In the genomic region with DNA sequence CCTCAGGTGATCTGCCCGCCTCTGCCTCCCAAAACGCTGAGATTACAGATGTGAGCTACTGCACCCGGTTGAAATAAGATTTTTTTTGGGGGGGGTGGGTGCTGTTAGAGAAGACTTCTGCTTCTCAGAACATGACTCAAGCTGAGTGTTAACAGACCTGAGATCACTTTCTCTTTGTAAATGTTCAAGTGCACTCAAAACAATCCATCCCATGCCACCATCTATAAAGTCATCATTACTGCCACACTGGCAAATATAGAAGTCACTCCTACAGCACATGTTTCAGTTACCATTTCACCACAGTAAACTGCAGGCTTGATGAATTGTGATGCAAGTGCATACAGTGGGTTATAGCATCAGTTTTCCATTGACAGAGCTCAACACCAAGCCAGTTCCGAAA, we compare ENCODE assay signal across 26 cellular contexts. TPM values are rescaled to one million over a fixed set of nuclear protein-coding genes. Genes with fewer than 3 reads are reported as not detected.
DNase-seq lines count a peak whose midpoint lies in the region; ATAC-seq lines count a peak whose summit lies in the region.
"Had no signal": no experiment of that assay in that cellular context is flagged by ENCODE, and none has a peak within 500 bp of the region (broad histone marks: within the 10 kb centered on the region; RNA-seq: fewer than 3 reads in every experiment).

No MANE protein-coding gene starts in this region.

- no peak for DNase-seq in activated CD4-positive, CD25-positive, alpha-beta regulatory T cell treated with anti-CD3 and anti-CD28 coated beads, Interleukin-2, amount 50 U/mL, for 72 hours
- DNase-seq in activated T-cell treated with anti-CD3 and anti-CD28 coated beads, Interleukin-2, amount 50 U/mL, for 4 hours = no peak
- DNase-seq in activated T-cell treated with anti-CD3 and anti-CD28 coated beads, Interleukin-2, amount 50 U/mL, for 1 hour = no peak
- DNase-seq in stimulated activated CD4-positive, alpha-beta T cell treated with anti-CD3 and anti-CD28 coated beads, Interleukin-1b, Interleukin-23, amount 100 ng/mL, for 48 hours = peak; percentile 26
- DNase-seq in stimulated activated CD4-positive, alpha-beta T cell treated with anti-CD3 and anti-CD28 coated beads, Interleukin-4, amount 100 ng/mL, for 4 hours = no peak
- DNase-seq in medulla oblongata (ENCODE audit: extremely low spot score) = no peak
- DNase-seq: CD8-positive, alpha-beta memory T cell; DMS 273 treated with DMSO at 0.1 percent for 48 hours; DMS79; EL; GDM1; KBM-7; MV-4-11; NCI-H1105 treated with DMSO at 0.1 percent for 48 hours; NCI-H146; NCI-H1930; NCI-H446; NCI-H524 treated with DMSO at 0.1 percent for 48 hours; NCI-H774 had no signal

- peak; percentile 41 to 51 for ATAC-seq in activated CD4-positive, CD25-positive, alpha-beta regulatory T cell treated with anti-CD3 and anti-CD28 coated beads, Interleukin-2, amount 50 U/mL, for 24 hours
- ATAC-seq in activated T-cell treated with anti-CD3 and anti-CD28 coated beads, Interleukin-2, amount 50 U/mL, for 4 hours = peak; percentile 65 to 79
- ATAC-seq: GM12878, HCT116 had no signal

- no peaks in the 10 kb centered on the region for H3K27me3 Mint-ChIP-seq in activated T-cell treated with anti-CD3 and anti-CD28 coated beads, Interleukin-2, amount 50 U/mL, for 4 hours (ENCODE audit: low read depth)
- H3K27me3 Mint-ChIP-seq: B cell had no signal

- no peaks in the 10 kb centered on the region for H3K9me3 Mint-ChIP-seq in activated T-cell treated with anti-CD3 and anti-CD28 coated beads, Interleukin-2, amount 50 U/mL, for 4 hours
- H3K9me3 Mint-ChIP-seq: CD8-positive, alpha-beta memory T cell had no signal

- peaks cover under 1% of the 10 kb centered on the region for H3K36me3 Mint-ChIP-seq in activated T-cell treated with anti-CD3 and anti-CD28 coated beads, Interleukin-2, amount 50 U/mL, for 4 hours (ENCODE audit: insufficient read depth)

- H3K4me1 Mint-ChIP-seq in activated T-cell treated with anti-CD3 and anti-CD28 coated beads, Interleukin-2, amount 50 U/mL, for 4 hours (ENCODE audit: low read depth) = peaks cover 29% of the 10 kb centered on the region

- H3K4me3 Mint-ChIP-seq in activated T-cell treated with anti-CD3 and anti-CD28 coated beads, Interleukin-2, amount 50 U/mL, for 4 hours = no peak overlapping the region
- H3K4me3 Mint-ChIP-seq: B cell; CD8-positive, alpha-beta memory T cell had no signal

RNA-seq across cellular contexts. Expression of gene VPS16, which starts 9.0 kb away (rescaled TPM):
- 10 to 100 TPM; 39.9 to 42.4 (median 41.6) TPM for total RNA-seq in activated T-cell treated with anti-CD3 and anti-CD28 coated beads, Interleukin-2, amount 50 U/mL, for 4 hours

RNA-seq across cellular contexts. Expression of gene PCED1A, which starts 9.1 kb away (rescaled TPM):
- total RNA-seq in activated T-cell treated with anti-CD3 and anti-CD28 coated beads, Interleukin-2, amount 50 U/mL, for 4 hours = 10 to 100 TPM; 12.1 to 16.8 (median 12.9) TPM

RNA-seq across cellular contexts. Expression of gene PTPRA, which starts 23.8 kb away (rescaled TPM):
- total RNA-seq in activated T-cell treated with anti-CD3 and anti-CD28 coated beads, Interleukin-2, amount 50 U/mL, for 4 hours = 10 to 100 TPM; 28.2 to 34.5 (median 32.3) TPM

RNA-seq across cellular contexts. Expression of gene TMEM239, which starts 33.4 kb away (rescaled TPM):
- total RNA-seq in activated T-cell treated with anti-CD3 and anti-CD28 coated beads, Interleukin-2, amount 50 U/mL, for 4 hours = not detected
- total RNA-seq: B cell; CD8-positive, alpha-beta memory T cell; GM12878; H4; LHCN-M2; MCF 10A had no signal

RNA-seq across cellular contexts. Expression of gene C20orf141, which starts 34.7 kb away (rescaled TPM):
- total RNA-seq in activated T-cell treated with anti-CD3 and anti-CD28 coated beads, Interleukin-2, amount 50 U/mL, for 4 hours = not detected
- total RNA-seq: B cell; CD8-positive, alpha-beta memory T cell; GM12878; H4; LHCN-M2; MCF 10A had no signal
